8 cellular contexts compared by ENCODE assay signal in genomic region chr13:46577656-46578589, GRCh38. TPM values are rescaled to one million over a fixed set of nuclear protein-coding genes. Genes with fewer than 3 reads are reported as not detected.
DNase-seq lines count a peak whose midpoint lies in the region; ATAC-seq and TF ChIP-seq lines count a peak whose summit lies in the region.

No MANE protein-coding gene starts in this region.

- DNase-seq in COLO829 (ENCODE audit: low spot score) (peak; percentile 95), NCI-H526 (lab: John Stamatoyannopoulos, UW) (peak; percentile 52 to 63), left colon (no peak), A172 (ENCODE audit: low spot score) (no peak), HUDEP-2 (lab: John Stamatoyannopoulos, UW; ENCODE audit: unreplicated experiment in 76 of 76) (no peak), WTC11 (ENCODE audit: low spot score) (no peak)

- TF ChIP-seq CTCF in WTC11 (IDR thresholded peaks at IDR 0.05) = no peak

- no peaks in the 10 kb centered on the region for H3K36me3 Mint-ChIP-seq in WTC11

- CTCF ChIA-PET in WTC11 (lab: Charles Lee) = no interaction called here

- ATAC-seq in GM21367 (IDR thresholded peaks at IDR 0.05; ENCODE audit: unreplicated experiment) (peak; percentile 8), left colon (peak; percentile 31), HG02588 (IDR thresholded peaks at IDR 0.05; ENCODE audit: unreplicated experiment) (no peak), WTC11 (no peak)

- H3K4me1 Mint-ChIP-seq in WTC11 = peaks cover 23% of the 10 kb centered on the region

- H3K4me3 Mint-ChIP-seq in WTC11 = no peak overlapping the region

- no peak overlapping the region for H3K27ac Mint-ChIP-seq in WTC11

- POLR2A ChIA-PET in WTC11 (lab: Charles Lee) = no interaction called here

- intact Hi-C loops in left colon (cut with DNase I, micrococcal nuclease) = no loop called here

- no peaks in the 10 kb centered on the region for H3K9me3 Mint-ChIP-seq in WTC11

- no peaks in the 10 kb centered on the region for H3K27me3 Mint-ChIP-seq in WTC11 (ENCODE audit: low read depth)

TF ChIP-seq in WTC11, 78 proteins besides CTCF, POLR2A, EP300 and RAD21:
- TF ChIP-seq SMAD4 (CRISPR knock-in tag; IDR thresholded peaks at IDR 0.05) (no peak), ZNF532 (CRISPR knock-in tag; IDR thresholded peaks at IDR 0.05; ENCODE audit: borderline replicate concordance) (no peak)

RNA-seq across cellular contexts. Expression of gene LRCH1, which starts 25.0 kb away (rescaled TPM):
- total RNA-seq in left colon (10 to 100 TPM; 13.9 to 17.9 TPM), WTC11 (2021) (9.2 to 11.8 TPM (median 9.7 TPM) in 3 replicates)
- total RNA-seq in A172 (2014; rRNA removed; shearing (Covaris generic)) = 4.9 and 5.0 TPM in 2 replicates

Comparison
In these comparisons a context has a peak if more than half of its experiments do, and no peak if none do; other contexts are left out.
1. DNase-seq: peak in COLO829 (single experiment) and NCI-H526 (2 of 2); none in left colon (0 of 2), A172 (single experiment), HUDEP-2 (0 of 76) and WTC11 (single experiment).
2. ATAC-seq: peak in GM21367 (single experiment) and left colon (single experiment); none in HG02588 (single experiment) and WTC11 (single experiment).